Comparison of ENCODE assay signal across 13 cellular contexts in genomic region chr3:162517110-162517509, GRCh38.
"Had no signal": no experiment of that assay in that cellular context is flagged by ENCODE, and none has a peak within 500 bp of the region (broad histone marks: within the 10 kb centered on the region; RNA-seq: fewer than 3 reads in every experiment).

No MANE protein-coding gene starts in this region.

- H3K9me3 ChIP-seq: ascending aorta, gastroesophageal sphincter, testis, upper lobe of right lung had no signal

- H3K36me3 ChIP-seq: ascending aorta, gastroesophageal sphincter, upper lobe of right lung had no signal

- H3K27ac ChIP-seq: ascending aorta, gastroesophageal sphincter, skin epidermis, testis, upper lobe of right lung had no signal

- H3K4me3 ChIP-seq: ascending aorta, gastroesophageal sphincter, skin epidermis, testis, upper lobe of right lung had no signal

- H3K27ac Mint-ChIP-seq: activated CD4-positive, alpha-beta memory T cell treated with anti-CD3 and anti-CD28 coated beads for 36 hours; activated naive CD8-positive, alpha-beta T cell treated with anti-CD3 and anti-CD28 coated beads, Interleukin-2, amount 10 ng/mL, durations not matched to agents 7 days and 5 days; stimulated activated naive CD8-positive, alpha-beta T cell treated with anti-CD3 and anti-CD28 coated beads, Interleukin-15, amount 100 ng/mL, for 72 hours had no signal

- DNase-seq: activated CD4-positive, alpha-beta memory T cell treated with anti-CD3 and anti-CD28 coated beads for 36 hours; activated gamma-delta T cell; activated naive CD8-positive, alpha-beta T cell treated with anti-CD3 and anti-CD28 coated beads, Interleukin-2, amount 10 ng/mL, durations not matched to agents 7 days and 5 days; activated T-cell treated with anti-CD3 and anti-CD28 coated beads, Interleukin-2, amount 50 U/mL, for 48 hours; posterior cingulate gyrus; stimulated activated CD4-positive, alpha-beta T cell treated with anti-CD3 and anti-CD28 coated beads, Interleukin-4, amount 100 ng/mL, for 4 hours; stimulated activated naive CD8-positive, alpha-beta T cell treated with anti-CD3 and anti-CD28 coated beads, Interleukin-15, amount 100 ng/mL, for 72 hours; T-helper 9 cell; testis; upper lobe of right lung had no signal

- ATAC-seq: gastroesophageal sphincter; stimulated activated naive CD8-positive, alpha-beta T cell treated with anti-CD3 and anti-CD28 coated beads, Interleukin-15, amount 100 ng/mL, for 72 hours; upper lobe of right lung had no signal

- H3K27me3 ChIP-seq: ascending aorta, gastroesophageal sphincter, testis, upper lobe of right lung had no signal

- H3K36me3 Mint-ChIP-seq: activated CD4-positive, alpha-beta memory T cell treated with anti-CD3 and anti-CD28 coated beads for 36 hours; activated naive CD8-positive, alpha-beta T cell treated with anti-CD3 and anti-CD28 coated beads, Interleukin-2, amount 10 ng/mL, durations not matched to agents 7 days and 5 days had no signal

- H3K4me1 ChIP-seq: ascending aorta, gastroesophageal sphincter, testis, upper lobe of right lung had no signal
